ENCODE assay signal across 16 cellular contexts in genomic region chr3:37139567-37140052, GRCh38. TPM values are rescaled to one million over a fixed set of nuclear protein-coding genes. Genes with fewer than 3 reads are reported as not detected.
DNase-seq lines count a peak whose midpoint lies in the region; ATAC-seq, FAIRE-seq and TF ChIP-seq lines count a peak whose summit lies in the region.
"Had no signal": no experiment of that assay in that cellular context is flagged by ENCODE, and none has a peak within 500 bp of the region (broad histone marks: within the 10 kb centered on the region; RNA-seq: fewer than 3 reads in every experiment).

No MANE protein-coding gene starts in this region.

- no peak for TF ChIP-seq EP300 in HepG2 (IDR thresholded peaks at IDR 0.05; ENCODE audit: low read depth in 2 of 2, low read length in 2 of 2)
- no peak for TF ChIP-seq EP300 in HepG2 (CRISPR knock-in tag; IDR thresholded peaks at IDR 0.05; ENCODE audit: borderline replicate concordance)
- no peak for TF ChIP-seq EP300 in suprapubic skin (IDR thresholded peaks at IDR 0.05)

- CTCF ChIA-PET in HepG2 (lab: Yijun Ruan, JAX; ENCODE audit: low intra/inter-chr PET ratio, low total read pairs), result no interaction called here

- H3K4me3 ChIP-seq in HepG2 (replicated peaks in 1 of 3; ENCODE audit: insufficient read depth in 1 of 3, low read depth in 2 of 3, low read length in 3 of 3) (no peak overlapping the region), suprapubic skin (no peak overlapping the region), esophagus squamous epithelium (no peak overlapping the region)
- H3K4me3 ChIP-seq: BLaER1, gastrocnemius medialis had no signal

- intact Hi-C loops in HepG2 (cut with micrococcal nuclease; ENCODE audit: unreplicated experiment), result no loop called here
- intact Hi-C loops in esophagus squamous epithelium (cut with DNase I), result no loop called here

- H3K9me3 ChIP-seq in HepG2 (ENCODE audit: low read length), result no peaks in the 10 kb centered on the region
- H3K9me3 ChIP-seq in suprapubic skin, result no peaks in the 10 kb centered on the region
- no peaks in the 10 kb centered on the region for H3K9me3 ChIP-seq in esophagus squamous epithelium
- H3K9me3 ChIP-seq: gastrocnemius medialis had no signal

- H3K4me3 Mint-ChIP-seq in mesothelial cell of epicardium, result no peak overlapping the region
- H3K4me3 Mint-ChIP-seq: WTC11 had no signal

- H3K27me3 ChIP-seq in HepG2 (ENCODE audit: control insufficient read depth in 1 of 2, insufficient read depth in 2 of 2, low read length in 2 of 2) (no peaks in the 10 kb centered on the region), suprapubic skin (no peaks in the 10 kb centered on the region), esophagus squamous epithelium (no peaks in the 10 kb centered on the region)
- H3K27me3 ChIP-seq: BLaER1, gastrocnemius medialis had no signal

- in situ Hi-C loops in HepG2 (cut with HindIII; ENCODE audit: extremely low pct_ligation_motif_present, low pct_unique_long_range_greater_than_20kb), result no loop called here

- no peaks in the 10 kb centered on the region for H3K4me1 Mint-ChIP-seq in mesothelial cell of epicardium
- H3K4me1 Mint-ChIP-seq: WTC11 had no signal

- H3K4me1 ChIP-seq in HepG2 (ENCODE audit: insufficient read depth, low read length) (peaks cover 48% of the 10 kb centered on the region), suprapubic skin (peaks cover 5% of the 10 kb centered on the region), esophagus squamous epithelium (peaks cover 0 to 4% (median 1%) of the 10 kb centered on the region in 3 donors)
- H3K4me1 ChIP-seq: BLaER1 had no signal

- TF ChIP-seq CTCF in HepG2 (CRISPR knock-in tag; IDR thresholded peaks at IDR 0.05), result no peak
- no peak for TF ChIP-seq CTCF in suprapubic skin (IDR thresholded peaks at IDR 0.05)
- TF ChIP-seq CTCF in esophagus squamous epithelium (IDR thresholded peaks at IDR 0.05), result no peak
- TF ChIP-seq CTCF in mesothelial cell of epicardium (IDR thresholded peaks at IDR 0.05; ENCODE audit: unreplicated experiment), result no peak

- H2AFZ ChIP-seq in HepG2 (ENCODE audit: low read length), result no peak overlapping the region

- 0 out of 2 replicates have a peak overlapping the region, but pooled peaks have one; percentile 6 for H3K9ac ChIP-seq in HepG2 (ENCODE audit: insufficient read depth, low read depth, low read length)
- H3K9ac ChIP-seq: BLaER1 had no signal

- H3K36me3 Mint-ChIP-seq in mesothelial cell of epicardium, result peaks cover 21% of the 10 kb centered on the region

- no peaks in the 10 kb centered on the region for H3K27me3 Mint-ChIP-seq in mesothelial cell of epicardium (ENCODE audit: low read depth)

- TF ChIP-seq POLR2A in HepG2 (IDR thresholded peaks at IDR 0.05; ENCODE audit: insufficient read depth in 1 of 2, low read depth in 2 of 2, low read length in 2 of 2), result no peak
- no peak for TF ChIP-seq POLR2A in suprapubic skin (IDR thresholded peaks at IDR 0.05)
- TF ChIP-seq POLR2A in esophagus squamous epithelium (IDR thresholded peaks at IDR 0.05), result no peak

- no TSS peak for BruUV-seq in HepG2 (replicated peaks; lab: Mats Ljungman, UMichigan)

- H4K20me1 ChIP-seq in HepG2 (ENCODE audit: insufficient read depth, low read length), result no peaks in the 10 kb centered on the region
- H4K20me1 ChIP-seq: BLaER1 had no signal

- ATAC-seq in GM18511 (IDR thresholded peaks at IDR 0.05; ENCODE audit: unreplicated experiment) (peak; percentile 64), GM21447 (IDR thresholded peaks at IDR 0.05; ENCODE audit: unreplicated experiment) (peak; percentile 54), HepG2 (peak; percentile 81)
- ATAC-seq: gastrocnemius medialis, HCT116, WTC11 had no signal

- 85% methylated on average over 1 of the region's 1 CpG for WGBS in HepG2 (ENCODE audit: low lambda C conversion rate)
- WGBS in suprapubic skin, result 100% methylated on average over 1 of the region's 1 CpG
- WGBS in esophagus squamous epithelium, 2 donors, result 75 to 87% methylated on average over 1 of the region's 1 CpG

- DNase-seq in HuH-7 (ENCODE audit: low spot score) (peak; percentile 55), HepG2 (ENCODE audit: low spot score) (peak; percentile 37), suprapubic skin (ENCODE audit: low spot score in 2 of 2) (no peak), esophagus squamous epithelium (lab: John Stamatoyannopoulos, UW) (no peak), mesothelial cell of epicardium (ENCODE audit: low spot score in 2 of 2, unreplicated experiment in 2 of 2) (no peak)
- DNase-seq in activated effector memory CD4-positive, alpha-beta T cell treated with Interleukin-2 at 50 U/mL for 16 hours, result no peak
- DNase-seq: activated T-cell treated with anti-CD3 and anti-CD28 coated beads, Interleukin-2, amount 50 U/mL, for 48 hours; effector memory CD4-positive, alpha-beta T cell; gastrocnemius medialis; NCI-H2081 treated with DMSO at 0.1 percent for 48 hours had no signal

- peaks cover 5% of the 10 kb centered on the region for H3K79me2 ChIP-seq in HepG2 (ENCODE audit: insufficient read depth, low read length)

- FAIRE-seq in HepG2 (lab: Jason Lieb, UNC), result peak; percentile 39

- POLR2A ChIA-PET in HepG2 (lab: Yijun Ruan, JAX), result interaction anchor here (1.1 kb wide), 1 partner anchor 146 kb away, joined by 3 read pairs; the partner anchor contains the start of genes EPM2AIP1 and MLH1

- peaks cover 6% of the 10 kb centered on the region for H3K9me3 Mint-ChIP-seq in mesothelial cell of epicardium
- H3K9me3 Mint-ChIP-seq: WTC11 had no signal

- peak overlapping the region; percentile 13; the same call in 1 of the 2 replicates for H3K4me2 ChIP-seq in HepG2 (ENCODE audit: low read depth, low read length)
- H3K4me2 ChIP-seq: BLaER1 had no signal

- peak overlapping the region; percentile 41 for H3K27ac ChIP-seq in HepG2 (ENCODE audit: extremely low read length, insufficient read depth, low read length)
- H3K27ac ChIP-seq in suprapubic skin, result no peak overlapping the region
- no peak overlapping the region for H3K27ac ChIP-seq in esophagus squamous epithelium
- H3K27ac ChIP-seq: BLaER1, gastrocnemius medialis, HL-60 had no signal

- H3K27ac Mint-ChIP-seq in mesothelial cell of epicardium, result no peak overlapping the region
- H3K27ac Mint-ChIP-seq: WTC11 had no signal

- TF ChIP-seq RAD21 in HepG2 (CRISPR knock-in tag; IDR thresholded peaks at IDR 0.05), result no peak

- peaks cover 2 to 3% of the 10 kb centered on the region in 2 experiments; a peak in 3 of 5 replicates for H3K36me3 ChIP-seq in HepG2 (replicated peaks in 1 of 2; ENCODE audit: control insufficient read depth in 1 of 2, insufficient read depth in 2 of 2, low read length in 2 of 2)
- peaks cover 12% of the 10 kb centered on the region for H3K36me3 ChIP-seq in suprapubic skin
- peaks cover 0 to 35% (median 0%) of the 10 kb centered on the region in 3 donors for H3K36me3 ChIP-seq in esophagus squamous epithelium

TF ChIP-seq in HepG2, 621 proteins besides CTCF, POLR2A, EP300 and RAD21 (continues in another document):
- no peak for TF ChIP-seq ZNF547 (CRISPR knock-in tag; IDR thresholded peaks at IDR 0.05)
- TF ChIP-seq TBP (CRISPR knock-in tag; IDR thresholded peaks at IDR 0.05), result no peak
- peak; percentile 31; the same call in 1 of the 2 replicates for TF ChIP-seq KAT8 (CRISPR knock-in tag; IDR thresholded peaks at IDR 0.05)
- no peak for TF ChIP-seq WIZ (CRISPR knock-in tag; IDR thresholded peaks at IDR 0.05)
- no peak for TF ChIP-seq FIP1L1 (IDR thresholded peaks at IDR 0.05; ENCODE audit: borderline replicate concordance, insufficient read depth, low read depth, low read length)
- TF ChIP-seq ZNF17 (CRISPR knock-in tag; IDR thresholded peaks at IDR 0.05), result no peak
- TF ChIP-seq ZFP37 (CRISPR knock-in tag; IDR thresholded peaks at IDR 0.05; ENCODE audit: borderline replicate concordance), result no peak
- TF ChIP-seq HOMEZ (CRISPR knock-in tag; IDR thresholded peaks at IDR 0.05; ENCODE audit: low read depth), result peak; percentile 95
- no peak for TF ChIP-seq KDM2A (CRISPR knock-in tag; IDR thresholded peaks at IDR 0.05; ENCODE audit: borderline replicate concordance, low read depth)

RNA-seq across cellular contexts. Expression of gene LRRFIP2, which starts 34.8 kb away (rescaled TPM):
- total RNA-seq in HepG2 (2016; rRNA removed; fragmentation: Illumina TruSeq; extraction: Trizol) (32.2 and 33.7 TPM in 2 replicates), suprapubic skin (100 to 1,000 TPM in 1 of 4 donors, 10 to 100 TPM in 3; 59.0 to 122 (median 72.5) TPM), esophagus squamous epithelium (10 to 100 TPM; 50.0 to 99.7 (median 87.8) TPM), mesothelial cell of epicardium (35.0 to 41.7 TPM (median 38.1 TPM) in 3 replicates)
- 27.4 and 28.7 TPM in 2 replicates for total RNA-seq in HepG2 (2016; cell fraction: cytosol; rRNA removed; fragmentation: Illumina TruSeq; extraction: Trizol; ENCODE audit: low read depth)
- 27.5 and 33.1 TPM in 2 replicates for total RNA-seq in HepG2 (2016; cell fraction: insoluble cytoplasmic fraction; rRNA removed; fragmentation: Illumina TruSeq; extraction: Trizol)
- total RNA-seq in HepG2 (2016; cell fraction: membrane; rRNA removed; fragmentation: Illumina TruSeq; extraction: Trizol), result 39.7 and 47.6 TPM in 2 replicates
- total RNA-seq in HepG2 (2016; cell fraction: nucleus; rRNA removed; fragmentation: Illumina TruSeq; extraction: Trizol), result 42.0 and 44.0 TPM in 2 replicates
- polyA plus RNA-seq in HepG2 (2011; rRNA removed), result 9.9 and 13.5 TPM in 2 replicates
- polyA plus RNA-seq in HepG2 (2011; cell fraction: cytosol; rRNA removed), result 7.4 and 9.3 TPM in 2 replicates
- polyA plus RNA-seq in HepG2 (2011; cell fraction: nucleus; rRNA removed), result 9.5 and 9.8 TPM in 2 replicates
- polyA plus RNA-seq in HepG2 (2012), result 18.5 and 20.9 TPM in 2 replicates
- polyA plus RNA-seq in HepG2 (2016; cell fraction: cytosol; fragmentation: Illumina TruSeq; extraction: Trizol; ENCODE audit: low read depth), result 22.9 and 27.7 TPM in 2 replicates
- polyA plus RNA-seq in HepG2 (2016; cell fraction: insoluble cytoplasmic fraction; fragmentation: Illumina TruSeq; extraction: Trizol; ENCODE audit: low read depth), result 32.7 and 34.9 TPM in 2 replicates
- 31.3 and 34.7 TPM in 2 replicates for polyA plus RNA-seq in HepG2 (2016; cell fraction: membrane; fragmentation: Illumina TruSeq; extraction: Trizol; ENCODE audit: low read depth)
- polyA plus RNA-seq in HepG2 (2016; cell fraction: nucleus; fragmentation: Illumina TruSeq; extraction: Trizol; ENCODE audit: insufficient read depth, low read depth), result 35.0 and 37.3 TPM in 2 replicates
- polyA minus RNA-seq in HepG2 (2011; rRNA and poly(A)+ RNA removed; ENCODE audit: low replicate concordance), result 10.3 and 20.6 TPM in 2 replicates
- 10.3 and 12.0 TPM in 2 replicates for polyA minus RNA-seq in HepG2 (2011; cell fraction: cytosol; rRNA and poly(A)+ RNA removed)
- polyA minus RNA-seq in HepG2 (2011; cell fraction: nucleus; rRNA and poly(A)+ RNA removed), result 69.1 and 70.6 TPM in 2 replicates

Comparison
In these comparisons a context has a peak if more than half of its experiments do, and no peak if none do; other contexts are left out.
1. DNase-seq: peak in HuH-7 (single experiment) and HepG2 (single experiment); none in activated effector memory CD4-positive, alpha-beta T cell treated with Interleukin-2 at 50 U/mL for 16 hours (single experiment), suprapubic skin (0 of 2), esophagus squamous epithelium (single experiment) and mesothelial cell of epicardium (0 of 2).
2. Peak in every context shown above with its lines, with median percentiles within 50 percentile points of each other: ATAC-seq.